20 cellular contexts compared by ENCODE assay signal in the genomic region with DNA sequence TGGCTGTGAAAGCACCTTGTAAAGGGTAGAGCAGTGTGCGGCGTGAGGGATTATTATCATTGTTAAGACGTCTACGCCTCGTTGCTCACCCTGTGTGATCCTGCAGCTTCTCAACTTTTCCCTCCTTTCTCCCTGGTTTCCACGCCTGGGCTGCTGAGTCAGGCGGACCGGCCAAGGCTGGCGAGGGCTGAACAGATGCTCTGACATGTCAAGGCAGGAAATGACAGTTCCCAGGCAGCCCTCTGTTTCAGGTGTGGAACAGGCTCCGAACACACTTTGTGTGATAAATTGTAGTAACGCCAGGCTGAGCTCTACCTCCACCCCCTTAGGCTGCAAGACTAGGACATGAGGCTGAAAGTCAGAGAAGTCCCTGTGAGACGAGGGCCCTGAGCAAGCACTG. TPM values are rescaled to one million over a fixed set of nuclear protein-coding genes. Genes with fewer than 3 reads are reported as not detected.
DNase-seq lines count a peak whose midpoint lies in the region; ATAC-seq and TF ChIP-seq lines count a peak whose summit lies in the region.
"Had no signal": no experiment of that assay in that cellular context is flagged by ENCODE, and none has a peak within 500 bp of the region (broad histone marks: within the 10 kb centered on the region; RNA-seq: fewer than 3 reads in every experiment).

No MANE protein-coding gene starts in this region.

- H2AFZ ChIP-seq in neuronal stem cell (ENCODE audit: low read length): no peak overlapping the region
- H2AFZ ChIP-seq in PC-3 (ENCODE audit: low read length): no peak overlapping the region
- H2AFZ ChIP-seq: GM23248 had no signal

- ATAC-seq in Panc1 (no peak), esophagus mucosa (peak; percentile 82), PC-3 (no peak)
- ATAC-seq: HCT116 had no signal

- no peak overlapping the region for H3K14ac ChIP-seq in neuronal stem cell (ENCODE audit: low read length)

- peak overlapping the region; percentile 56 for H3K18ac ChIP-seq in neuronal stem cell (ENCODE audit: low read length)

- no peak overlapping the region for H2BK5ac ChIP-seq in neuronal stem cell (ENCODE audit: low read length)

- no TSS peak for BruUV-seq in Panc1 (replicated peaks; lab: Mats Ljungman, UMichigan)
- BruUV-seq in PC-3 (replicated peaks; lab: Mats Ljungman, UMichigan): no TSS peak

- no peak for DNase-seq in Panc1 (ENCODE audit: low read depth, low spot score)
- no peak for DNase-seq in neuronal stem cell (ENCODE audit: low spot score)
- DNase-seq in NCI-H187 treated with DMSO at 0.1 percent for 48 hours (lab: John Stamatoyannopoulos, UW): no peak
- no peak for DNase-seq in anterior cingulate cortex (lab: John Stamatoyannopoulos, UW)
- no peak for DNase-seq in PC-3
- DNase-seq in retina: no peak
- DNase-seq: C1 segment of cervical spinal cord; CD8-positive, alpha-beta memory T cell; DMS53; GM23248; KBM-7; NCI-H1105 treated with DMSO at 0.1 percent for 48 hours; NCI-H187; NCI-H226; NCI-H524 had no signal

- TF ChIP-seq CTCF in Panc1 (IDR thresholded peaks at IDR 0.05): no peak
- no peak for TF ChIP-seq CTCF in PC-3 (conservative IDR thresholded peaks at IDR 0.05; ENCODE audit: low read depth, low read length)

- no peaks in the 10 kb centered on the region for H3K27me3 ChIP-seq in BLaER1 treated with 17β-estradiol and CSF1 and Interleukin-3, amounts not matched to agents 10 nM and 100 nM
- H3K27me3 ChIP-seq in Panc1 (ENCODE audit: control insufficient read depth, insufficient read depth, low read length): no peaks in the 10 kb centered on the region
- H3K27me3 ChIP-seq in neuronal stem cell (ENCODE audit: control insufficient read depth in 3 of 3, insufficient read depth in 3 of 3, low read depth in 1 of 3, low read length in 3 of 3): no peaks in the 10 kb centered on the region
- no peaks in the 10 kb centered on the region for H3K27me3 ChIP-seq in PC-3 (ENCODE audit: low read length)
- H3K27me3 ChIP-seq: SJSA1 had no signal

- no peak overlapping the region for H2AK5ac ChIP-seq in neuronal stem cell (ENCODE audit: low read depth, low read length)

- peak overlapping the region; percentile 3 for H3K4ac ChIP-seq in neuronal stem cell (ENCODE audit: low read length)

- H3K4me2 ChIP-seq in BLaER1 treated with 17β-estradiol and CSF1 and Interleukin-3, amounts not matched to agents 10 nM and 100 nM: peak overlapping the region in 7 of 11 experiments; percentile 34 to 68 (median 46); a peak in 13 of 22 replicates
- H3K4me2 ChIP-seq in neuronal stem cell (ENCODE audit: insufficient read depth, low read length, poor library complexity, severe bottlenecking) (no peak overlapping the region), PC-3 (ENCODE audit: low read length) (no peak overlapping the region)

- WGBS in neuronal stem cell (ENCODE audit: extremely low coverage in 2 of 2, insufficient read length in 2 of 2, insufficient replicate concordance in 1 of 2), 2 donors: no CpG with 5 or more reads among the region's 12 CpGs

- no peaks in the 10 kb centered on the region for H4K20me1 ChIP-seq in BLaER1 treated with 17β-estradiol and CSF1 and Interleukin-3, amounts not matched to agents 10 nM and 100 nM
- H4K20me1 ChIP-seq in PC-3 (ENCODE audit: low read length): no peaks in the 10 kb centered on the region

- in situ Hi-C loops in Panc1 (cut with HindIII; ENCODE audit: low pct_unique_long_range_greater_than_20kb, low sequenced_read_pairs): no loop called here

- H3F3A ChIP-seq in PC-3 (ENCODE audit: low read length, unreplicated experiment): no peaks in the 10 kb centered on the region

- no peak overlapping the region for H4K91ac ChIP-seq in neuronal stem cell (ENCODE audit: low read depth, low read length, poor library complexity)

- POLR2A ChIA-PET in Panc1 (lab: Charles Lee) (no interaction called here), PC-3 (lab: Charles Lee; ENCODE audit: unreplicated experiment) (no interaction called here)

- no peaks in the 10 kb centered on the region for H3K36me3 ChIP-seq in BLaER1 treated with 17β-estradiol and CSF1 and Interleukin-3, amounts not matched to agents 10 nM and 100 nM
- H3K36me3 ChIP-seq in Panc1 (ENCODE audit: control insufficient read depth, insufficient read depth, low read length) (no peaks in the 10 kb centered on the region), neuronal stem cell (replicated peaks in 1 of 2; ENCODE audit: control insufficient read depth in 2 of 2, insufficient read depth in 2 of 2, low read length in 2 of 2) (no peaks in the 10 kb centered on the region), PC-3 (ENCODE audit: low read depth, low read length) (no peaks in the 10 kb centered on the region)
- H3K36me3 ChIP-seq: SJSA1 had no signal

- H3K79me2 ChIP-seq in PC-3 (ENCODE audit: low read length): no peaks in the 10 kb centered on the region

- H2BK15ac ChIP-seq in neuronal stem cell (ENCODE audit: low read length): no peak overlapping the region

- no peak overlapping the region for H3K4me3 ChIP-seq in BLaER1 treated with 17β-estradiol and CSF1 and Interleukin-3, amounts not matched to agents 10 nM and 100 nM
- no peak overlapping the region for H3K4me3 ChIP-seq in Panc1 (ENCODE audit: low read depth in 2 of 2, low read length in 2 of 2)
- no peak overlapping the region for H3K4me3 ChIP-seq in neuronal stem cell (ENCODE audit: low read length in 2 of 2)
- H3K4me3 ChIP-seq in PC-3 (ENCODE audit: low read length): no peak overlapping the region
- H3K4me3 ChIP-seq: GM23248, SJSA1 had no signal

- no peak overlapping the region for H3K23ac ChIP-seq in neuronal stem cell (ENCODE audit: low read depth, low read length, poor library complexity)

- intact Hi-C loops in Panc1 (cut with micrococcal nuclease; ENCODE audit: unreplicated experiment) (no loop called here), PC-3 (cut with micrococcal nuclease) (no loop called here)

- H3K9me3 ChIP-seq in BLaER1 treated with 17β-estradiol and CSF1 and Interleukin-3, amounts not matched to agents 10 nM and 100 nM (replicated peaks in 1 of 11): no peaks in the 10 kb centered on the region
- H3K9me3 ChIP-seq in Panc1 (ENCODE audit: control insufficient read depth, insufficient read depth, low read depth, low read length): no peaks in the 10 kb centered on the region
- peaks cover 0 to 3% of the 10 kb centered on the region in 2 donors for H3K9me3 ChIP-seq in neuronal stem cell (replicated peaks in 1 of 2; ENCODE audit: control insufficient read depth in 2 of 2, insufficient read depth in 1 of 2, low read depth in 1 of 2, low read length in 2 of 2)
- no peaks in the 10 kb centered on the region for H3K9me3 ChIP-seq in PC-3 (ENCODE audit: low read length)
- H3K9me3 ChIP-seq: SJSA1 had no signal

- no peak overlapping the region for H4K8ac ChIP-seq in neuronal stem cell (ENCODE audit: low read depth, low read length)

- no peaks in the 10 kb centered on the region for H3K9me2 ChIP-seq in PC-3 (replicated peaks; ENCODE audit: low read length)

- no peak overlapping the region for H2BK12ac ChIP-seq in neuronal stem cell (ENCODE audit: low read length)

- no peak overlapping the region for H3K27ac ChIP-seq in BLaER1 treated with 17β-estradiol and CSF1 and Interleukin-3, amounts not matched to agents 10 nM and 100 nM
- H3K27ac ChIP-seq in Panc1 (ENCODE audit: low read length) (peak overlapping the region; percentile 36; the same call in 1 of the 2 replicates), neuronal stem cell (replicated peaks; ENCODE audit: low read length) (no peak overlapping the region), PC-3 (ENCODE audit: low read length) (no peak overlapping the region)
- H3K27ac ChIP-seq: GM23248, SJSA1 had no signal

- CTCF ChIA-PET in Panc1 (lab: Charles Lee): no interaction called here
- CTCF ChIA-PET in PC-3 (lab: Charles Lee): no interaction called here

- H3K79me1 ChIP-seq in neuronal stem cell (ENCODE audit: low read depth, low read length): no peaks in the 10 kb centered on the region

- H2BK120ac ChIP-seq in neuronal stem cell (ENCODE audit: low read depth, low read length): no peak overlapping the region

- no peak overlapping the region for H3K9ac ChIP-seq in BLaER1 treated with 17β-estradiol and CSF1 and Interleukin-3, amounts not matched to agents 10 nM and 100 nM
- peak overlapping the region; percentile 66 for H3K9ac ChIP-seq in neuronal stem cell (ENCODE audit: low read depth, low read length, poor library complexity)
- H3K9ac ChIP-seq in PC-3 (ENCODE audit: low read length): no peak overlapping the region
- H3K9ac ChIP-seq: GM23248 had no signal

- peaks cover 0 to 15% (median 11%) of the 10 kb centered on the region in 10 experiments; a peak in 13 of 20 replicates for H3K4me1 ChIP-seq in BLaER1 treated with 17β-estradiol and CSF1 and Interleukin-3, amounts not matched to agents 10 nM and 100 nM
- H3K4me1 ChIP-seq in Panc1 (ENCODE audit: control insufficient read depth, insufficient read depth, low read length) (peaks cover 13% of the 10 kb centered on the region), neuronal stem cell (ENCODE audit: control insufficient read depth in 2 of 2, insufficient read depth in 1 of 2, low read depth in 1 of 2, low read length in 2 of 2) (peaks cover 9 to 12% of the 10 kb centered on the region in 2 donors), PC-3 (ENCODE audit: insufficient read depth, low read length) (peaks cover 17% of the 10 kb centered on the region)

RNA-seq across cellular contexts. Expression of gene TBX2, which starts 46.0 kb away (rescaled TPM):
- total RNA-seq in Panc1 (2021; ENCODE audit: unreplicated experiment) (35.6 TPM), esophagus mucosa (1.6 TPM), PC-3 (2014; rRNA removed) (7.1 and 8.5 TPM in 2 replicates)
- polyA plus RNA-seq in Panc1 (2012; ENCODE audit: insufficient read length): 30.7 TPM
- polyA plus RNA-seq in neuronal stem cell (2013, experiment 1 of 2): not detected
- polyA plus RNA-seq in neuronal stem cell (2013, experiment 2 of 2): not detected
- total RNA-seq: A673 had no signal
- polyA plus RNA-seq: CD8-positive, alpha-beta memory T cell had no signal

Comparison
In these comparisons a context has a peak if more than half of its experiments do, and no peak if none do; other contexts are left out.
1. H3K4me2 ChIP-seq: peak in BLaER1 treated with 17β-estradiol and CSF1 and Interleukin-3, amounts not matched to agents 10 nM and 100 nM (7 of 11); none in neuronal stem cell (single experiment) and PC-3 (single experiment).